ENCODE assay signal across 1 cellular context in the genomic region with DNA sequence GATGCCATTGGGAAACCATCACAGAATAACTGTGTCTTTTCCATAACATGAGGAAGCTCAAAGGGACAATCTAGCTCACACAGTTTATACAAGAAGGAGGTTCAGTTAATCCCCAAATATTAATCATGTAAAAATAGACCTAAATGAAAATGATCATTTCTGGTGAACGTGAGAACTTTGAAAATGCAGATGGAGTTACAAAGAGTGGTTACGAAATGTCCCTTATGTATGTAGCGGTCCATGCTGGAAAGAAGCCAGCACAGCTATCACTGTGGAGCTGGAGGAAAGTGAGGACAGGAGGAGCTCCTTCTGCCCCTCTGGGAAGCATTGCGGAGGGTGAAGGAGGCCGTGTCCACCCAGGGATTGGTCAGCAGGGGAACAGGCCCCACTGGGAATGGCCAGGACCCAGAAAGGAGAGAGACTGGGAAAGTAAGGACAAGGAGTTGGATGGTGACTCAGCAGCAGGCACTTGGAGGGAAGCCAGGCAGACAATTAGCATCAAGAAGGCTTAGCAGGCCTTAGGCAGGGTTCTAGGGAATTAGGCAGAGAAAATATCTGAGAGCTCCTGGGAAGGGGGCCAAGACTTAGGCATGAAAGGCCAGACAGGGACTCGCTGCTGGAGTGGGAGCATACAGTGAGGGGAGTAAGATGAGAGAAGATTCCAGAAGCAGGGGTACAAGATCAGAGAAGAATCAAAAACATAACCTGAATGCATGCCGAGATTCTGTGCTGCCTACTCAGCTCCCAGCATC.
TF ChIP-seq lines count a peak whose summit lies in the region.

No MANE protein-coding gene starts in this region.

TF ChIP-seq in HCT116, 20 proteins besides CTCF, POLR2A, EP300 and RAD21:
- TF ChIP-seq POLR2AphosphoS5 (IDR thresholded peaks at IDR 0.05; ENCODE audit: low read depth, low read length), result no peak
- TF ChIP-seq, protein P1, sequence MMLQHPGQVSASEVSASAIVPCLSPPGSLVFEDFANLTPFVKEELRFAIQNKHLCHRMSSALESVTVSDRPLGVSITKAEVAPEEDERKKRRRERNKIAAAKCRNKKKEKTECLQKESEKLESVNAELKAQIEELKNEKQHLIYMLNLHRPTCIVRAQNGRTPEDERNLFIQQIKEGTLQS (IDR thresholded peaks at IDR 0.05), result no peak
- peak; percentile 48 for TF ChIP-seq TCF7L2 (IDR thresholded peaks at IDR 0.05; ENCODE audit: borderline replicate concordance, extremely low read depth, insufficient read depth, insufficient read length)
- TF ChIP-seq SRF (IDR thresholded peaks at IDR 0.05; ENCODE audit: low read depth), result no peak
- no peak for TF ChIP-seq SIN3A (IDR thresholded peaks at IDR 0.05; ENCODE audit: low read depth)
- TF ChIP-seq, protein P2, sequence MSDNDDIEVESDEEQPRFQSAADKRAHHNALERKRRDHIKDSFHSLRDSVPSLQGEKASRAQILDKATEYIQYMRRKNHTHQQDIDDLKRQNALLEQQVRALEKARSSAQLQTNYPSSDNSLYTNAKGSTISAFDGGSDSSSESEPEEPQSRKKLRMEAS (IDR thresholded peaks at IDR 0.05), result no peak
- no peak for TF ChIP-seq ELF1 (IDR thresholded peaks at IDR 0.05; ENCODE audit: borderline replicate concordance, low read depth)
- TF ChIP-seq FOSL1 (IDR thresholded peaks at IDR 0.05; ENCODE audit: low read depth), result 0 out of 2 replicates have a peak, but pooled peaks have one; percentile 31
- no peak for TF ChIP-seq EGR1 (IDR thresholded peaks at IDR 0.05; ENCODE audit: low read depth)
- TF ChIP-seq YY1 (IDR thresholded peaks at IDR 0.05; ENCODE audit: extremely low read depth, insufficient replicate concordance, low read depth, low read length), result no peak
- 0 out of 2 replicates have a peak, but pooled peaks have one; percentile 12 for TF ChIP-seq JUND (IDR thresholded peaks at IDR 0.05)
